In the genomic region with DNA sequence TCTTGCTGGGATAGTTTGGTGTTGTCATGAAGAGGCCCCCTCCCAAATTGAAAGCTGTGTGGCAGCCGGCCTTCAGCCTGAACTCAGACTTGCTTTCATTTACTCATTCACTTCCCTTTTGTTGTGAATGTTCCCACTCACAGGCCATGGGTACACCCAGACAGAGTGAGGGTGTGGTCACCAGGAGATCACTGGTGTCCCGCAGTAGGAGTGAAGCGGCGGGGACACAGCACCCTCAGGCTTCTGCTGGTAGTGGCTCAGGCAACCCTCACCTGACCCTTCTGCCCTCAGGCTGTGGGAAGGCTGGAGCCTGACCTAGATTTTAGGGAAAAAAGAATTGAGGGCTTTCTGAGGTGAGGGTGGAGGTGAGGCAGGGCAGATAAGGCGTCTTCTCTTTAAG, we compare ENCODE assay signal across 24 cellular contexts.
DNase-seq lines count a peak whose midpoint lies in the region; ATAC-seq, FAIRE-seq and TF ChIP-seq lines count a peak whose summit lies in the region.
"Had no signal": no experiment of that assay in that cellular context is flagged by ENCODE, and none has a peak within 500 bp of the region (broad histone marks: within the 10 kb centered on the region; RNA-seq: fewer than 3 reads in every experiment).

No MANE protein-coding gene starts in this region.

- TF ChIP-seq POLR2A in GM12892 (IDR thresholded peaks at IDR 0.05; ENCODE audit: low read depth, low read length), result no peak

- no peak overlapping the region for H4K8ac ChIP-seq in neuronal stem cell (ENCODE audit: low read depth, low read length)

- FAIRE-seq in GM12892 (lab: Jason Lieb, UNC), result no peak
- FAIRE-seq: endometrium, kidney had no signal

- no peak overlapping the region for H2AK5ac ChIP-seq in neuronal stem cell (ENCODE audit: low read depth, low read length)

- H3K4me1 Mint-ChIP-seq in CD14-positive monocyte (no peaks in the 10 kb centered on the region), immature natural killer cell (no peaks in the 10 kb centered on the region)

- peaks cover 0 to 5% of the 10 kb centered on the region in 2 donors for H3K4me1 ChIP-seq in neuronal stem cell (ENCODE audit: control insufficient read depth in 2 of 2, insufficient read depth in 1 of 2, low read depth in 1 of 2, low read length in 2 of 2)
- H3K4me1 ChIP-seq: vagina had no signal

- H3K79me1 ChIP-seq in neuronal stem cell (ENCODE audit: low read depth, low read length), result no peaks in the 10 kb centered on the region

- intact Hi-C loops in CD14-positive monocyte (cut with micrococcal nuclease), result no loop called here

- no peak overlapping the region for H4K91ac ChIP-seq in neuronal stem cell (ENCODE audit: low read depth, low read length, poor library complexity)

- H3K27ac ChIP-seq in neuronal stem cell (replicated peaks; ENCODE audit: low read length), result no peak overlapping the region
- H3K27ac ChIP-seq: coronary artery, hepatocyte, skin epidermis, vagina had no signal

- H3K27ac Mint-ChIP-seq in CD14-positive monocyte, result peak overlapping the region in 1 of 7 donors; percentile 37
- no peak overlapping the region for H3K27ac Mint-ChIP-seq in immature natural killer cell
- H3K27ac Mint-ChIP-seq: activated CD8-positive, alpha-beta T cell treated with anti-CD3 and anti-CD28 coated beads, Interleukin-2, amount 10 ng/mL, durations not matched to agents 7 days and 5 days; activated naive CD8-positive, alpha-beta T cell; memory B cell; natural killer cell treated with Interleukin-12 subunit alpha and Interleukin-12 subunit beta and Interleukin-15 and Interleukin-18, amount 100 ng/mL, for 72 hours had no signal

- no peaks in the 10 kb centered on the region for H3K36me3 ChIP-seq in neuronal stem cell (replicated peaks in 1 of 2; ENCODE audit: control insufficient read depth in 2 of 2, insufficient read depth in 2 of 2, low read length in 2 of 2)
- H3K36me3 ChIP-seq: vagina had no signal

- no peak overlapping the region for H3K9ac ChIP-seq in neuronal stem cell (ENCODE audit: low read depth, low read length, poor library complexity)

- no peaks in the 10 kb centered on the region for H3K36me3 Mint-ChIP-seq in CD14-positive monocyte
- no peaks in the 10 kb centered on the region for H3K36me3 Mint-ChIP-seq in immature natural killer cell
- H3K36me3 Mint-ChIP-seq: activated naive CD8-positive, alpha-beta T cell; memory B cell; natural killer cell treated with Interleukin-12 subunit alpha and Interleukin-12 subunit beta and Interleukin-15 and Interleukin-18, amount 100 ng/mL, for 72 hours had no signal

- H3K4me3 ChIP-seq in neuronal stem cell (ENCODE audit: low read length in 2 of 2), result no peak overlapping the region
- H3K4me3 ChIP-seq: coronary artery, hepatocyte, skin epidermis, vagina had no signal

- H3K9me3 ChIP-seq in neuronal stem cell (replicated peaks in 1 of 2; ENCODE audit: control insufficient read depth in 2 of 2, insufficient read depth in 1 of 2, low read depth in 1 of 2, low read length in 2 of 2), result no peaks in the 10 kb centered on the region
- H3K9me3 ChIP-seq: vagina had no signal

- no peak overlapping the region for H2BK5ac ChIP-seq in neuronal stem cell (ENCODE audit: low read length)

- H2BK120ac ChIP-seq in neuronal stem cell (ENCODE audit: low read depth, low read length), result no peak overlapping the region

- no peaks in the 10 kb centered on the region for H3K27me3 ChIP-seq in neuronal stem cell (ENCODE audit: control insufficient read depth in 3 of 3, insufficient read depth in 3 of 3, low read depth in 1 of 3, low read length in 3 of 3)
- H3K27me3 ChIP-seq: hepatocyte, vagina had no signal

- no peak overlapping the region for H3K4ac ChIP-seq in neuronal stem cell (ENCODE audit: low read length)

- peak overlapping the region; percentile 26 for H2AFZ ChIP-seq in neuronal stem cell (ENCODE audit: low read length)
- H2AFZ ChIP-seq: hepatocyte had no signal

- H2BK12ac ChIP-seq in neuronal stem cell (ENCODE audit: low read length), result no peak overlapping the region

- H3K23ac ChIP-seq in neuronal stem cell (ENCODE audit: low read depth, low read length, poor library complexity), result no peak overlapping the region

- peak overlapping the region; percentile 92 for H3K18ac ChIP-seq in neuronal stem cell (ENCODE audit: low read length)

- no peak overlapping the region for H3K14ac ChIP-seq in neuronal stem cell (ENCODE audit: low read length)

- H2BK15ac ChIP-seq in neuronal stem cell (ENCODE audit: low read length), result no peak overlapping the region

- H3K27me3 Mint-ChIP-seq in CD14-positive monocyte (ENCODE audit: low read depth in 3 of 3), result no peaks in the 10 kb centered on the region
- H3K27me3 Mint-ChIP-seq in immature natural killer cell (ENCODE audit: low read depth in 3 of 3), result no peaks in the 10 kb centered on the region
- H3K27me3 Mint-ChIP-seq: activated naive CD8-positive, alpha-beta T cell; natural killer cell treated with Interleukin-12 subunit alpha and Interleukin-12 subunit beta and Interleukin-15 and Interleukin-18, amount 100 ng/mL, for 72 hours had no signal

- peak; percentile 72 for DNase-seq in MV-4-11 (lab: John Stamatoyannopoulos, UW)
- no peak for DNase-seq in neuronal stem cell (ENCODE audit: low spot score)
- no peak for DNase-seq in GM12892 (ENCODE audit: insufficient read length)
- no peak for DNase-seq in CD14-positive monocyte (ENCODE audit: low spot score)
- no peak for DNase-seq in immature natural killer cell
- DNase-seq in activated CD4-positive, alpha-beta T cell treated with anti-CD3 and anti-CD28 coated beads, Interleukin-2, amount 50 U/mL, for 4 hours, result no peak
- DNase-seq: activated CD8-positive, alpha-beta T cell treated with anti-CD3 and anti-CD28 coated beads, Interleukin-2, amount 10 ng/mL, durations not matched to agents 7 days and 5 days; activated T-cell treated with anti-CD3 and anti-CD28 coated beads, Interleukin-2, amount 50 U/mL, for 48 hours; COR-L47; H7; kidney; NCI-H187; NK-92 treated with Interleukin-12 subunit alpha and Interleukin-12 subunit beta, amount 100 ng/mL, for 24 hours; stimulated activated CD4-positive, alpha-beta T cell treated with anti-CD3 and anti-CD28 coated beads, Interleukin-4, amount 100 ng/mL, for 1 hour had no signal

- ATAC-seq in GM19351 (IDR thresholded peaks at IDR 0.05; ENCODE audit: unreplicated experiment) (peak; percentile 38), HG02798 (IDR thresholded peaks at IDR 0.05; ENCODE audit: poor library complexity, unreplicated experiment) (peak; percentile 42)
- ATAC-seq: activated CD8-positive, alpha-beta T cell treated with anti-CD3 and anti-CD28 coated beads, Interleukin-2, amount 10 ng/mL, durations not matched to agents 7 days and 5 days; natural killer cell treated with Interleukin-12 subunit alpha and Interleukin-12 subunit beta and Interleukin-15 and Interleukin-18, amount 100 ng/mL, for 72 hours had no signal

- TF ChIP-seq CTCF in CD14-positive monocyte (IDR thresholded peaks at IDR 0.05), result no peak

- no CpG with 5 or more reads among the region's 5 CpGs for WGBS in neuronal stem cell (ENCODE audit: extremely low coverage in 2 of 2, insufficient read length in 2 of 2, insufficient replicate concordance in 1 of 2), 2 donors

- H3K4me3 Mint-ChIP-seq in CD14-positive monocyte (no peak overlapping the region), immature natural killer cell (no peak overlapping the region)
- H3K4me3 Mint-ChIP-seq: activated CD8-positive, alpha-beta T cell treated with anti-CD3 and anti-CD28 coated beads, Interleukin-2, amount 10 ng/mL, durations not matched to agents 7 days and 5 days; activated naive CD8-positive, alpha-beta T cell; memory B cell; natural killer cell treated with Interleukin-12 subunit alpha and Interleukin-12 subunit beta and Interleukin-15 and Interleukin-18, amount 100 ng/mL, for 72 hours had no signal

- H3K9me3 Mint-ChIP-seq in CD14-positive monocyte (peaks cover 1 to 13% (median 3%) of the 10 kb centered on the region in 7 donors), immature natural killer cell (peaks cover 0 to 19% (median 3%) of the 10 kb centered on the region in 6 donors)
- H3K9me3 Mint-ChIP-seq: memory B cell had no signal

- no peak overlapping the region for H3K4me2 ChIP-seq in neuronal stem cell (ENCODE audit: insufficient read depth, low read length, poor library complexity, severe bottlenecking)
- H3K4me2 ChIP-seq: hepatocyte had no signal
